Comparison of ENCODE assay signal across 1 cellular context in the genomic region with DNA sequence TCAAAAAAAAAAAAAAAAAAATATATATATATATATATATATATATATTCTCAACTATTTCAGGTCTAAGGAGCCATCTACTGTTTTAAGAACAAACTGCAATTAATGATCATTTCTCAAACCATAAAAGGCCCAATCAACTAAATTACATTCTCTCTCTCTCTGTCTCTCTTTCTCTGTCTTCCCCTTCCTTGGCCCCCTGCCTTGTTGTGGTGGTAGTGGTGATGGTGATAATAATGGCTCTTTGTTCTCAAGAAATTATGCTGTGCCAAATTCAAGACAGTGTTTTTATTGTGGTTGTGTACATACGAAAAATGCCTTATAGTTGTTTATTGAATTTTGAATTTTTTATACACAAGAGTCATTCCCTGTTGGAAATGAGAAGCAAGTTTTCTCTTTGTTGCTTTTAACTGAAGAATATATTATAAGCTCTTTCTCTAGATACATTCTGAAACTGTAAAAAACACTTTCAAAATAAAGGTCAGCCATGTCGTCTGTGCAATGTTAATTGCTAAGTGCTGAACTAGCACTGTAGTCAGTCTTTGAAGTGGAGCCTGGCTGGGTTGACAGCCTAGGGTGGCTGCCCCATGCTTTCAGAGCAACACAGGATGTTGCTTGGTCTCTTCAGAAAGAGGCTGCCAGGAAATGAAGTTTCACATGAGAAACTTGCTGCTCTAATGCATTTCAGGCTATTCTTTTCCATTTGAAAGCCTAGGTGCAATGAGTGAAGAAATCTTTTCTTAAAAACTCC.
TF ChIP-seq lines count a peak whose summit lies in the region.

No MANE protein-coding gene starts in this region.

TF ChIP-seq in GM23338, 12 proteins besides CTCF, POLR2A, EP300 and RAD21 (continued from another document):
- TF ChIP-seq, protein P1, sequence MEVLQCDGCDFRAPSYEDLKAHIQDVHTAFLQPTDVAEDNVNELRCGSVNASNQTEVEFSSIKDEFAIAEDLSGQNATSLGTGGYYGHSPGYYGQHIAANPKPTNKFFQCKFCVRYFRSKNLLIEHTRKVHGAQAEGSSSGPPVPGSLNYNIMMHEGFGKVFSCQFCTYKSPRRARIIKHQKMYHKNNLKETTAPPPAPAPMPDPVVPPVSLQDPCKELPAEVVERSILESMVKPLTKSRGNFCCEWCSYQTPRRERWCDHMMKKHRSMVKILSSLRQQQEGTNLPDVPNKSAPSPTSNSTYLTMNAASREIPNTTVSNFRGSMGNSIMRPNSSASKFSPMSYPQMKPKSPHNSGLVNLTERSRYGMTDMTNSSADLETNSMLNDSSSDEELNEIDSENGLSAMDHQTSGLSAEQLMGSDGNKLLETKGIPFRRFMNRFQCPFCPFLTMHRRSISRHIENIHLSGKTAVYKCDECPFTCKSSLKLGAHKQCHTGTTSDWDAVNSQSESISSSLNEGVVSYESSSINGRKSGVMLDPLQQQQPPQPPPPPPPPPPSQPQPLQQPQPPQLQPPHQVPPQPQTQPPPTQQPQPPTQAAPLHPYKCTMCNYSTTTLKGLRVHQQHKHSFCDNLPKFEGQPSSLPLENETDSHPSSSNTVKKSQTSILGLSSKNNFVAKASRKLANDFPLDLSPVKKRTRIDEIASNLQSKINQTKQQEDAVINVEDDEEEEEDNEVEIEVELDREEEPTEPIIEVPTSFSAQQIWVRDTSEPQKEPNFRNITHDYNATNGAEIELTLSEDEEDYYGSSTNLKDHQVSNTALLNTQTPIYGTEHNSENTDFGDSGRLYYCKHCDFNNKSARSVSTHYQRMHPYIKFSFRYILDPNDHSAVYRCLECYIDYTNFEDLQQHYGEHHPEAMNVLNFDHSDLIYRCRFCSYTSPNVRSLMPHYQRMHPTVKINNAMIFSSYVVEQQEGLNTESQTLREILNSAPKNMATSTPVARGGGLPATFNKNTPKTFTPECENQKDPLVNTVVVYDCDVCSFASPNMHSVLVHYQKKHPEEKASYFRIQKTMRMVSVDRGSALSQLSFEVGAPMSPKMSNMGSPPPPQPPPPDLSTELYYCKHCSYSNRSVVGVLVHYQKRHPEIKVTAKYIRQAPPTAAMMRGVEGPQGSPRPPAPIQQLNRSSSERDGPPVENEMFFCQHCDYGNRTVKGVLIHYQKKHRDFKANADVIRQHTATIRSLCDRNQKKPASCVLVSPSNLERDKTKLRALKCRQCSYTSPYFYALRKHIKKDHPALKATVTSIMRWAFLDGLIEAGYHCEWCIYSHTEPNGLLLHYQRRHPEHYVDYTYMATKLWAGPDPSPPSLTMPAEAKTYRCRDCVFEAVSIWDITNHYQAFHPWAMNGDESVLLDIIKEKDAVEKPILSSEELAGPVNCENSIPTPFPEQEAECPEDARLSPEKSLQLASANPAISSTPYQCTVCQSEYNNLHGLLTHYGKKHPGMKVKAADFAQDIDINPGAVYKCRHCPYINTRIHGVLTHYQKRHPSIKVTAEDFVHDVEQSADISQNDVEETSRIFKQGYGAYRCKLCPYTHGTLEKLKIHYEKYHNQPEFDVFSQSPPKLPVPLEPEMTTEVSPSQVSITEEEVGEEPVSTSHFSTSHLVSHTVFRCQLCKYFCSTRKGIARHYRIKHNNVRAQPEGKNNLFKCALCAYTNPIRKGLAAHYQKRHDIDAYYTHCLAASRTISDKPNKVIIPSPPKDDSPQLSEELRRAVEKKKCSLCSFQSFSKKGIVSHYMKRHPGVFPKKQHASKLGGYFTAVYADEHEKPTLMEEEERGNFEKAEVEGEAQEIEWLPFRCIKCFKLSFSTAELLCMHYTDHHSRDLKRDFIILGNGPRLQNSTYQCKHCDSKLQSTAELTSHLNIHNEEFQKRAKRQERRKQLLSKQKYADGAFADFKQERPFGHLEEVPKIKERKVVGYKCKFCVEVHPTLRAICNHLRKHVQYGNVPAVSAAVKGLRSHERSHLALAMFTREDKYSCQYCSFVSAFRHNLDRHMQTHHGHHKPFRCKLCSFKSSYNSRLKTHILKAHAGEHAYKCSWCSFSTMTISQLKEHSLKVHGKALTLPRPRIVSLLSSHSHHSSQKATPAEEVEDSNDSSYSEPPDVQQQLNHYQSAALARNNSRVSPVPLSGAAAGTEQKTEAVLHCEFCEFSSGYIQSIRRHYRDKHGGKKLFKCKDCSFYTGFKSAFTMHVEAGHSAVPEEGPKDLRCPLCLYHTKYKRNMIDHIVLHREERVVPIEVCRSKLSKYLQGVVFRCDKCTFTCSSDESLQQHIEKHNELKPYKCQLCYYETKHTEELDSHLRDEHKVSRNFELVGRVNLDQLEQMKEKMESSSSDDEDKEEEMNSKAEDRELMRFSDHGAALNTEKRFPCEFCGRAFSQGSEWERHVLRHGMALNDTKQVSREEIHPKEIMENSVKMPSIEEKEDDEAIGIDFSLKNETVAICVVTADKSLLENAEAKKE (CRISPR knock-in tag; IDR thresholded peaks at IDR 0.05): no peak
- no peak for TF ChIP-seq JUNB (IDR thresholded peaks at IDR 0.05; ENCODE audit: unreplicated experiment)
- TF ChIP-seq STAT1 (IDR thresholded peaks at IDR 0.05; ENCODE audit: unreplicated experiment): no peak
- no peak for TF ChIP-seq ZNF114 (CRISPR knock-in tag; IDR thresholded peaks at IDR 0.05)
- TF ChIP-seq, protein P2, sequence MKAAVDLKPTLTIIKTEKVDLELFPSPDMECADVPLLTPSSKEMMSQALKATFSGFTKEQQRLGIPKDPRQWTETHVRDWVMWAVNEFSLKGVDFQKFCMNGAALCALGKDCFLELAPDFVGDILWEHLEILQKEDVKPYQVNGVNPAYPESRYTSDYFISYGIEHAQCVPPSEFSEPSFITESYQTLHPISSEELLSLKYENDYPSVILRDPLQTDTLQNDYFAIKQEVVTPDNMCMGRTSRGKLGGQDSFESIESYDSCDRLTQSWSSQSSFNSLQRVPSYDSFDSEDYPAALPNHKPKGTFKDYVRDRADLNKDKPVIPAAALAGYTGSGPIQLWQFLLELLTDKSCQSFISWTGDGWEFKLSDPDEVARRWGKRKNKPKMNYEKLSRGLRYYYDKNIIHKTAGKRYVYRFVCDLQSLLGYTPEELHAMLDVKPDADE (IDR thresholded peaks at IDR 0.05): no peak
- TF ChIP-seq POLR2AphosphoS5 (IDR thresholded peaks at IDR 0.05; ENCODE audit: low read depth): no peak
